Comparison of ENCODE assay signal across 26 cellular contexts in the genomic region with DNA sequence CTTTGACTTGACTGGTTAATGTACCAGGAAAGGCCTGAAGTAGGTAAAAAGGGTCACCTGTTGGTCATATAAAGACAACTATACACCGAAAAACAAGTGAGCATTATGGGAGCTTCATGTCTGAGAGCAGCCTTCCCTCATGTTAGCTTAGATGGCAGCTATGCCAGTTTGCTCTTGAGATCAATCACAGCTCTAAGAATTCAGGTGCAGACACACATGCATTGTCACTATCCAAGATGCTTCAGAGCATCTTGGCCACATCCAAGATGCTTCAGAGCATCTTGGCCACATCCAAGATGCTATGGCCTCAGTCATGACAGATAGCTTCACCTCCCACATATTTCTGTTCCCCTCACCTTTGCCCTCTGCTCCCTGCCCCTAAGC. TPM values are rescaled to one million over a fixed set of nuclear protein-coding genes. Genes with fewer than 3 reads are reported as not detected.
DNase-seq lines count a peak whose midpoint lies in the region; ATAC-seq and FAIRE-seq lines count a peak whose summit lies in the region.
"Had no signal": no experiment of that assay in that cellular context is flagged by ENCODE, and none has a peak within 500 bp of the region (broad histone marks: within the 10 kb centered on the region; RNA-seq: fewer than 3 reads in every experiment).

No MANE protein-coding gene starts in this region.

- H3K4me3 Mint-ChIP-seq in activated CD4-positive, alpha-beta T cell treated with anti-CD3 and anti-CD28 coated beads, Interleukin-2, amount 10 ng/mL, durations not matched to agents 7 days and 5 days: no peak overlapping the region
- no peak overlapping the region for H3K4me3 Mint-ChIP-seq in T-helper 17 cell
- peak overlapping the region; percentile 48 for H3K4me3 Mint-ChIP-seq in central memory CD8-positive, alpha-beta T cell

- FAIRE-seq in small intestine (lab: Jason Lieb, UNC): no peak
- FAIRE-seq: A549, frontal cortex, GM12891 had no signal

- peaks cover 62% of the 10 kb centered on the region for H3K4me1 Mint-ChIP-seq in activated CD4-positive, alpha-beta T cell treated with anti-CD3 and anti-CD28 coated beads, Interleukin-2, amount 10 ng/mL, durations not matched to agents 7 days and 5 days
- H3K4me1 Mint-ChIP-seq in T-helper 17 cell: peaks cover 47% of the 10 kb centered on the region
- H3K4me1 Mint-ChIP-seq in central memory CD8-positive, alpha-beta T cell: peaks cover 69% of the 10 kb centered on the region

- ATAC-seq in T-helper 17 cell (peak; percentile 37), esophagus mucosa (no peak)
- peak; percentile 2 for ATAC-seq in central memory CD8-positive, alpha-beta T cell (replicated peaks; ENCODE audit: extremely low read depth, poor library complexity, severe bottlenecking)
- ATAC-seq: A549, HCT116 had no signal

- H3K27ac ChIP-seq in small intestine (ENCODE audit: low read depth in 1 of 2, low read length in 1 of 2): peak overlapping the region; percentile 16 to 64
- H3K27ac ChIP-seq: A549; BLaER1 treated with 17β-estradiol and CSF1 and Interleukin-3, amounts not matched to agents 10 nM and 100 nM; epithelial cell of prostate; WERI-Rb-1 had no signal

- H3K27ac Mint-ChIP-seq in activated CD4-positive, alpha-beta T cell treated with anti-CD3 and anti-CD28 coated beads, Interleukin-2, amount 10 ng/mL, durations not matched to agents 7 days and 5 days: peak overlapping the region; percentile 86
- peak overlapping the region; percentile 95 for H3K27ac Mint-ChIP-seq in T-helper 17 cell
- H3K27ac Mint-ChIP-seq in central memory CD8-positive, alpha-beta T cell (ENCODE audit: low read depth): peak overlapping the region; percentile 95
- H3K27ac Mint-ChIP-seq: progenitor cell of endocrine pancreas had no signal

- peaks cover 18% of the 10 kb centered on the region for H3K9me3 Mint-ChIP-seq in activated CD4-positive, alpha-beta T cell treated with anti-CD3 and anti-CD28 coated beads, Interleukin-2, amount 10 ng/mL, durations not matched to agents 7 days and 5 days
- H3K9me3 Mint-ChIP-seq in central memory CD8-positive, alpha-beta T cell: peaks cover 5% of the 10 kb centered on the region

- POLR2A ChIA-PET in activated CD4-positive, alpha-beta T cell treated with anti-CD3 and anti-CD28 coated beads, Interleukin-2, amount 10 ng/mL, durations not matched to agents 7 days and 5 days (lab: Charles Lee): interaction anchor here (1.4 kb wide), 1 partner anchor 9 kb away, joined by 3 read pairs; no protein-coding TSS in a partner anchor

- no peak overlapping the region for H3K4me3 ChIP-seq in small intestine (ENCODE audit: low read depth in 1 of 2, low read length in 2 of 2)
- H3K4me3 ChIP-seq: A549; BLaER1 treated with 17β-estradiol and CSF1 and Interleukin-3, amounts not matched to agents 10 nM and 100 nM had no signal

- DNase-seq in activated CD4-positive, alpha-beta T cell treated with anti-CD3 and anti-CD28 coated beads, Interleukin-2, amount 10 ng/mL, durations not matched to agents 7 days and 5 days: no peak
- no peak for DNase-seq in activated CD4-positive, alpha-beta T cell treated with anti-CD3 and anti-CD28 coated beads for 4 hours
- DNase-seq in T-helper 17 cell (no peak), small intestine (no peak), NCI-H774 (lab: John Stamatoyannopoulos, UW) (no peak), NCI-H2081 treated with DMSO at 0.1 percent for 48 hours (lab: John Stamatoyannopoulos, UW) (no peak)
- DNase-seq in central memory CD8-positive, alpha-beta T cell (ENCODE audit: low spot score in 2 of 2): no peak
- DNase-seq: DMS53; kidney glomerular epithelial cell; NCI-H1436 treated with DMSO at 0.1 percent for 48 hours; NCI-H2171; SIG-M5; stimulated activated CD4-positive, alpha-beta T cell treated with anti-CD3 and anti-CD28 coated beads, Interleukin-4, amount 100 ng/mL, for 1 hour; WERI-Rb-1 had no signal

- CTCF ChIA-PET in activated CD4-positive, alpha-beta T cell treated with anti-CD3 and anti-CD28 coated beads, Interleukin-2, amount 10 ng/mL, durations not matched to agents 7 days and 5 days (lab: Charles Lee): interaction anchor here (0.5 to 1.7 kb wide), 5 partner anchors 10 to 157 kb away, joined by 3 to 6 read pairs (median 3); no protein-coding TSS in a partner anchor

- H3K4me1 ChIP-seq in small intestine (ENCODE audit: control insufficient read depth in 2 of 2, insufficient read depth in 1 of 2, low read depth in 1 of 2, low read length in 1 of 2): no peaks in the 10 kb centered on the region
- H3K4me1 ChIP-seq: A549 had no signal

- WGBS in small intestine, 3 donors: 70 to 88% (median 88%) methylated on average over 1 of the region's 1 CpG

- no peaks in the 10 kb centered on the region for H3K27me3 ChIP-seq in small intestine (ENCODE audit: control insufficient read depth in 2 of 2, insufficient read depth in 2 of 2, low read length in 2 of 2)
- H3K27me3 ChIP-seq: BLaER1 treated with 17β-estradiol and CSF1 and Interleukin-3, amounts not matched to agents 10 nM and 100 nM had no signal

- H3K9me3 ChIP-seq in T-helper 17 cell (ENCODE audit: control insufficient read depth, low read length, poor library complexity, severe bottlenecking) (peaks cover 5% of the 10 kb centered on the region), small intestine (ENCODE audit: control insufficient read depth, low read depth) (no peaks in the 10 kb centered on the region)

- peaks cover 27% of the 10 kb centered on the region for H3K36me3 Mint-ChIP-seq in activated CD4-positive, alpha-beta T cell treated with anti-CD3 and anti-CD28 coated beads, Interleukin-2, amount 10 ng/mL, durations not matched to agents 7 days and 5 days (ENCODE audit: low read depth)
- H3K36me3 Mint-ChIP-seq in T-helper 17 cell (ENCODE audit: low read depth): peaks cover 7% of the 10 kb centered on the region
- H3K36me3 Mint-ChIP-seq in central memory CD8-positive, alpha-beta T cell (ENCODE audit: insufficient read depth): peaks cover 9% of the 10 kb centered on the region

- no peaks in the 10 kb centered on the region for H3K27me3 Mint-ChIP-seq in activated CD4-positive, alpha-beta T cell treated with anti-CD3 and anti-CD28 coated beads, Interleukin-2, amount 10 ng/mL, durations not matched to agents 7 days and 5 days
- no peaks in the 10 kb centered on the region for H3K27me3 Mint-ChIP-seq in T-helper 17 cell
- H3K27me3 Mint-ChIP-seq in central memory CD8-positive, alpha-beta T cell: no peaks in the 10 kb centered on the region
- H3K27me3 Mint-ChIP-seq: progenitor cell of endocrine pancreas had no signal

- H3K36me3 ChIP-seq in small intestine (ENCODE audit: control insufficient read depth in 2 of 2, insufficient read depth in 2 of 2, low read length in 2 of 2): no peaks in the 10 kb centered on the region
- H3K36me3 ChIP-seq: WERI-Rb-1 had no signal

RNA-seq across cellular contexts. Expression of a gene that starts 15.5 kb away (rescaled TPM):
- under 1 TPM; 0.10 TPM for total RNA-seq in activated CD4-positive, alpha-beta T cell treated with anti-CD3 and anti-CD28 coated beads, Interleukin-2, amount 10 ng/mL, durations not matched to agents 7 days and 5 days
- total RNA-seq in T-helper 17 cell (under 1 TPM; 0.65 to 0.97 TPM), esophagus mucosa (not detected)
- polyA plus RNA-seq in small intestine: under 1 TPM in 1 of 3 donors, not detected in 2; 0.01 TPM
- total RNA-seq: frontal cortex, M059J, progenitor cell of endocrine pancreas, urinary bladder had no signal
- polyA plus RNA-seq: A549 had no signal

RNA-seq across cellular contexts. Expression of a gene that starts 43.0 kb away (rescaled TPM):
- total RNA-seq in activated CD4-positive, alpha-beta T cell treated with anti-CD3 and anti-CD28 coated beads, Interleukin-2, amount 10 ng/mL, durations not matched to agents 7 days and 5 days: not detected
- total RNA-seq in T-helper 17 cell (not detected), esophagus mucosa (not detected)
- polyA plus RNA-seq in small intestine: not detected
- total RNA-seq: M059J, progenitor cell of endocrine pancreas, subcutaneous adipose tissue, urinary bladder had no signal
- polyA plus RNA-seq: A549, neural cell, urinary bladder had no signal
